Comparison of ENCODE assay signal across 19 cellular contexts in genomic region chr19:6849876-6850275, GRCh38. TPM values are rescaled to one million over a fixed set of nuclear protein-coding genes. Genes with fewer than 3 reads are reported as not detected.
DNase-seq lines count a peak whose midpoint lies in the region; ATAC-seq and TF ChIP-seq lines count a peak whose summit lies in the region.
"Had no signal": no experiment of that assay in that cellular context is flagged by ENCODE, and none has a peak within 500 bp of the region (broad histone marks: within the 10 kb centered on the region; RNA-seq: fewer than 3 reads in every experiment).

No MANE protein-coding gene starts in this region.

- ATAC-seq in T-helper 17 cell (no peak), GM19452 (IDR thresholded peaks at IDR 0.05; ENCODE audit: unreplicated experiment) (no peak)
- no peak for ATAC-seq in effector memory CD8-positive, alpha-beta T cell (replicated peaks)
- ATAC-seq in CD4-positive, alpha-beta T cell (ENCODE audit: poor library complexity), result no peak
- ATAC-seq: Right ventricle myocardium inferior had no signal

- DNase-seq in T-helper 17 cell, result no peak
- no peak for DNase-seq in effector memory CD8-positive, alpha-beta T cell
- no peak for DNase-seq in stimulated activated CD4-positive, alpha-beta T cell treated with anti-CD3 and anti-CD28 coated beads, Interleukin-2, amount 100 ng/mL, for 48 hours
- no peak for DNase-seq in CD4-positive, alpha-beta T cell
- DNase-seq: DMS 273 treated with DMSO at 0.1 percent for 48 hours, HCEC 1CT, KG1, MG63, NCI-H1105, NCI-H1694 treated with DMSO at 0.1 percent for 48 hours, NCI-H2171, NCI-H446 treated with DMSO at 0.1 percent for 48 hours, NCI-H774 had no signal

- intact Hi-C loops in CD4-positive, alpha-beta T cell (cut with DNase I, micrococcal nuclease), result no loop called here

- H3K4me1 ChIP-seq in HEK293 (ENCODE audit: control insufficient read depth, insufficient read depth, low read length), result no peaks in the 10 kb centered on the region
- H3K4me1 ChIP-seq: BLaER1 had no signal

- no peak overlapping the region for H3K4me3 ChIP-seq in HEK293 (ENCODE audit: low read depth, low read length)
- H3K4me3 ChIP-seq: BLaER1, MG63, SK-N-MC had no signal

- no peaks in the 10 kb centered on the region for H3K27me3 ChIP-seq in CD4-positive, alpha-beta T cell (ENCODE audit: control insufficient read depth, insufficient read depth, low read length)
- H3K27me3 ChIP-seq: BLaER1 had no signal

- H3K4me1 Mint-ChIP-seq in T-helper 17 cell (no peaks in the 10 kb centered on the region), nephron (peaks cover 4% of the 10 kb centered on the region)
- H3K4me1 Mint-ChIP-seq in effector memory CD8-positive, alpha-beta T cell (ENCODE audit: low read depth in 2 of 2), result no peaks in the 10 kb centered on the region
- H3K4me1 Mint-ChIP-seq in CD4-positive, alpha-beta T cell (ENCODE audit: low read depth), result no peaks in the 10 kb centered on the region

- POLR2A ChIA-PET in HEK293 (lab: Yijun Ruan, JAX), result interaction anchor here (0.6 kb wide), 1 partner anchor 192 kb away, joined by 3 read pairs; no protein-coding TSS in a partner anchor
- POLR2A ChIA-PET in CD4-positive, alpha-beta T cell (lab: Charles Lee), result no interaction called here

- CTCF ChIA-PET in HEK293 (lab: Yijun Ruan, JAX), result interaction anchor here (0.6 kb wide), 1 partner anchor 8 kb away, joined by 3 read pairs; no protein-coding TSS in a partner anchor
- CTCF ChIA-PET in CD4-positive, alpha-beta T cell (lab: Charles Lee), result interaction anchor here (0.6 kb wide), 1 partner anchor 927 kb away, joined by 3 read pairs; no protein-coding TSS in a partner anchor

- peak overlapping the region; percentile 47 for H3K27ac Mint-ChIP-seq in T-helper 17 cell
- H3K27ac Mint-ChIP-seq in effector memory CD8-positive, alpha-beta T cell, result peak overlapping the region; percentile 58 to 66
- peak overlapping the region; percentile 72 to 92 (median 78) for H3K27ac Mint-ChIP-seq in nephron
- H3K27ac Mint-ChIP-seq in CD4-positive, alpha-beta T cell, result no peak overlapping the region

- TF ChIP-seq CTCF in HEK293 (tag by site-specific recombination; IDR thresholded peaks at IDR 0.05) (no peak), nephron (IDR thresholded peaks at IDR 0.05; ENCODE audit: unreplicated experiment in 3 of 3) (no peak)
- no peak for TF ChIP-seq CTCF in CD4-positive, alpha-beta T cell (IDR thresholded peaks at IDR 0.05)

- H3K9me3 Mint-ChIP-seq in effector memory CD8-positive, alpha-beta T cell, result no peaks in the 10 kb centered on the region
- peaks cover 7% of the 10 kb centered on the region for H3K9me3 Mint-ChIP-seq in nephron
- no peaks in the 10 kb centered on the region for H3K9me3 Mint-ChIP-seq in CD4-positive, alpha-beta T cell

- H3K36me3 ChIP-seq in HEK293 (ENCODE audit: control insufficient read depth in 2 of 2, insufficient read depth in 1 of 2, low read length in 2 of 2), result no peaks in the 10 kb centered on the region

- H3K27ac ChIP-seq in HEK293 (ENCODE audit: extremely low read depth, low read depth, low read length), result no peak overlapping the region
- no peak overlapping the region for H3K27ac ChIP-seq in CD4-positive, alpha-beta T cell (ENCODE audit: low read depth, low read length)
- H3K27ac ChIP-seq: BLaER1, SK-N-MC had no signal

- H3K4me3 Mint-ChIP-seq in T-helper 17 cell, result no peak overlapping the region
- H3K4me3 Mint-ChIP-seq in effector memory CD8-positive, alpha-beta T cell, result no peak overlapping the region
- no peak overlapping the region for H3K4me3 Mint-ChIP-seq in nephron
- H3K4me3 Mint-ChIP-seq in CD4-positive, alpha-beta T cell, result no peak overlapping the region

- H3K27me3 Mint-ChIP-seq in T-helper 17 cell, result no peaks in the 10 kb centered on the region
- H3K27me3 Mint-ChIP-seq in effector memory CD8-positive, alpha-beta T cell, result no peaks in the 10 kb centered on the region
- peaks cover 12% of the 10 kb centered on the region for H3K27me3 Mint-ChIP-seq in nephron (ENCODE audit: low read depth)
- no peaks in the 10 kb centered on the region for H3K27me3 Mint-ChIP-seq in CD4-positive, alpha-beta T cell

- H3K9me3 ChIP-seq in HEK293 (ENCODE audit: control insufficient read depth, insufficient read depth, low read depth, low read length) (no peaks in the 10 kb centered on the region), T-helper 17 cell (ENCODE audit: control insufficient read depth, low read length, poor library complexity, severe bottlenecking) (no peaks in the 10 kb centered on the region)
- no peaks in the 10 kb centered on the region for H3K9me3 ChIP-seq in CD4-positive, alpha-beta T cell (ENCODE audit: control insufficient read depth, low read length)
- H3K9me3 ChIP-seq: BLaER1, MG63 had no signal

- peaks cover 3% of the 10 kb centered on the region for H3K36me3 Mint-ChIP-seq in T-helper 17 cell (ENCODE audit: low read depth)
- H3K36me3 Mint-ChIP-seq in effector memory CD8-positive, alpha-beta T cell (ENCODE audit: insufficient read depth), result peaks cover 69% of the 10 kb centered on the region
- H3K36me3 Mint-ChIP-seq in nephron (ENCODE audit: low read depth), result no peaks in the 10 kb centered on the region
- peaks cover 68% of the 10 kb centered on the region for H3K36me3 Mint-ChIP-seq in CD4-positive, alpha-beta T cell (ENCODE audit: low read depth)

TF ChIP-seq in HEK293, 187 proteins besides CTCF, POLR2A, EP300 and RAD21:
- TF ChIP-seq ZSCAN23 (tag by site-specific recombination; IDR thresholded peaks at IDR 0.05) (no peak), ZNF146 (tag by site-specific recombination; IDR thresholded peaks at IDR 0.05) (0 out of 2 replicates have a peak, but pooled peaks have one; percentile 0)

RNA-seq across cellular contexts. Expression of gene ADGRE1, which starts 37.5 kb away (rescaled TPM):
- total RNA-seq in T-helper 17 cell, result 1 to 10 TPM; 3.6 to 6.6 TPM
- 1 to 10 TPM; 5.4 to 6.0 TPM for total RNA-seq in CD4-positive, alpha-beta T cell
